ENCODE assay signal across 20 cellular contexts in the genomic region with DNA sequence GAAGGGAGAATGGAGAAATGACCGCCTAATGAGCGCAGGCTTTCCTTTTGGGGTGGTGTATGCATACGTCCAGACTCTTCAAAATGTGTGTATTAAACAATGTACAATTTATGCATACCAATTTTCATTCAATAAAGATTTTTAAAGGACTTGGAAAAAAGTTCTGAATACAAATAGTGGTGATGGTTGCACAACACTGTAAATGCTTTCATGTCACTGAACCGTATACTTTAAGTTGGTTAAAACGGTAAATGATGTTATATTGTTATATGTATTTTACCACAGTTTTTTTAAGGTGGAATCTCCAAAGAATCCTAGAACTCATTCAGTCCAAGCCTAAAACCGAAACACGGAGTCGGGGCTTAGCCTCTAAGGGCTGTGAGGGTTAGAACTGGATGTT.
DNase-seq lines count a peak whose midpoint lies in the region; ATAC-seq, FAIRE-seq and TF ChIP-seq lines count a peak whose summit lies in the region.
"Had no signal": no experiment of that assay in that cellular context is flagged by ENCODE, and none has a peak within 500 bp of the region (broad histone marks: within the 10 kb centered on the region; RNA-seq: fewer than 3 reads in every experiment).

No MANE protein-coding gene starts in this region.

- TF ChIP-seq CTCF in Caco-2 (IDR thresholded peaks at IDR 0.05; ENCODE audit: insufficient read depth in 1 of 2, low read depth in 1 of 2, low read length in 1 of 2, severe bottlenecking in 1 of 2, unreplicated experiment in 1 of 2) = no peak
- TF ChIP-seq CTCF in astrocyte (IDR thresholded peaks at IDR 0.05; ENCODE audit: insufficient read depth, low read depth, low read length) = no peak

- H3K9me3 Mint-ChIP-seq in Caco-2 (ENCODE audit: unreplicated experiment) (no peaks in the 10 kb centered on the region), astrocyte (ENCODE audit: unreplicated experiment) (no peaks in the 10 kb centered on the region)
- H3K9me3 Mint-ChIP-seq: CD4-positive, alpha-beta T cell; T-helper 2 cell treated with Interferon-gamma antibody and Interleukin-4, amounts not matched to agents 5 μg/mL and 100 μg/mL, for 36 hours had no signal

- H3K4me3 Mint-ChIP-seq in Caco-2 (ENCODE audit: unreplicated experiment) = peak overlapping the region; percentile 61
- no peak overlapping the region for H3K4me3 Mint-ChIP-seq in astrocyte (ENCODE audit: unreplicated experiment)
- H3K4me3 Mint-ChIP-seq: CD4-positive, alpha-beta T cell; T-helper 2 cell treated with Interferon-gamma antibody and Interleukin-4, amounts not matched to agents 5 μg/mL and 100 μg/mL, for 36 hours had no signal

- peaks cover 59% of the 10 kb centered on the region for H4K20me1 ChIP-seq in astrocyte (ENCODE audit: insufficient read depth, low read length)

- no peak overlapping the region for H3K4me3 ChIP-seq in Caco-2 (ENCODE audit: low read depth, low read length)
- no peak overlapping the region for H3K4me3 ChIP-seq in astrocyte (ENCODE audit: insufficient read depth, low read depth, low read length)
- no peak overlapping the region for H3K4me3 ChIP-seq in mesodermal cell (ENCODE audit: extremely low read depth, insufficient read depth, low read length, poor library complexity, severe bottlenecking)
- H3K4me3 ChIP-seq: adrenal gland, SK-N-MC had no signal

- H3K36me3 Mint-ChIP-seq in Caco-2 (ENCODE audit: insufficient read depth, unreplicated experiment) = no peaks in the 10 kb centered on the region
- no peaks in the 10 kb centered on the region for H3K36me3 Mint-ChIP-seq in astrocyte (ENCODE audit: low read depth, unreplicated experiment)

- H3K9me3 ChIP-seq in Caco-2 (no peaks in the 10 kb centered on the region), astrocyte (ENCODE audit: insufficient read depth, low read depth, low read length) (no peaks in the 10 kb centered on the region), mesodermal cell (ENCODE audit: control insufficient read depth, low read length) (no peaks in the 10 kb centered on the region)
- H3K9me3 ChIP-seq: adrenal gland had no signal

- no peak overlapping the region for H3K27ac Mint-ChIP-seq in Caco-2 (ENCODE audit: unreplicated experiment)
- H3K27ac Mint-ChIP-seq in astrocyte (ENCODE audit: unreplicated experiment) = no peak overlapping the region
- H3K27ac Mint-ChIP-seq: CD4-positive, alpha-beta T cell; T-helper 2 cell treated with Interferon-gamma antibody and Interleukin-4, amounts not matched to agents 5 μg/mL and 100 μg/mL, for 36 hours had no signal

- H3K27me3 Mint-ChIP-seq in Caco-2 (ENCODE audit: insufficient read depth, unreplicated experiment) (no peaks in the 10 kb centered on the region), astrocyte (ENCODE audit: low read depth, unreplicated experiment) (no peaks in the 10 kb centered on the region)

- POLR2A ChIA-PET in Caco-2 (lab: Charles Lee) = interaction anchor here (1.2 kb wide), 1 partner anchor 398 kb away, joined by 9 read pairs; a partner anchor contains a TSS

- peak overlapping the region; percentile 93 for H3K27ac ChIP-seq in astrocyte (ENCODE audit: low read depth, low read length)
- peak overlapping the region; percentile 6 for H3K27ac ChIP-seq in mesodermal cell (ENCODE audit: low read depth, low read length, severe bottlenecking)
- H3K27ac ChIP-seq: adrenal gland, KMS-11, SK-N-MC had no signal

- H3K9ac ChIP-seq in astrocyte (ENCODE audit: low read length) = peak overlapping the region; percentile 78
- H3K9ac ChIP-seq: KMS-11 had no signal

- ATAC-seq in GM18511 (IDR thresholded peaks at IDR 0.05; ENCODE audit: unreplicated experiment) (no peak), GM19351 (IDR thresholded peaks at IDR 0.05; ENCODE audit: unreplicated experiment) (no peak)

- intact Hi-C loops in Caco-2 (cut with micrococcal nuclease; ENCODE audit: unreplicated experiment) = loop anchor here (5.0 kb wide), 1 partner anchor 396 kb away; a partner anchor contains a TSS

- peak overlapping the region; percentile 81 for H3K4me2 ChIP-seq in astrocyte (ENCODE audit: low read length)
- H3K4me2 ChIP-seq: KMS-11 had no signal

- peak overlapping the region; percentile 48 for H2AFZ ChIP-seq in astrocyte (ENCODE audit: low read depth, low read length)

- peaks cover 89% of the 10 kb centered on the region for H3K79me2 ChIP-seq in astrocyte (ENCODE audit: insufficient read depth, low read length)

- whole genome bisulfite sequencing in mesodermal cell (ENCODE audit: insufficient coverage in 2 of 2), 2 experiments = 80% methylated on average over 1 of the region's 8 CpGs; no CpG with 5 or more reads in 1 of the 2 experiments

- no peaks in the 10 kb centered on the region for H3K36me3 ChIP-seq in Caco-2 (ENCODE audit: control insufficient read depth, insufficient read depth, low read length)
- H3K36me3 ChIP-seq in astrocyte (ENCODE audit: insufficient read depth, low read length) = no peaks in the 10 kb centered on the region
- H3K36me3 ChIP-seq in mesodermal cell (ENCODE audit: control insufficient read depth, insufficient read depth, low read length) = no peaks in the 10 kb centered on the region
- H3K36me3 ChIP-seq: adrenal gland had no signal

- TSS peak; percentile 79 for BruUV-seq in Caco-2 (replicated peaks; lab: Mats Ljungman, UMichigan)

- no peak for FAIRE-seq in astrocyte (lab: Jason Lieb, UNC)
- FAIRE-seq: RCC 7860 had no signal

- H3K4me1 Mint-ChIP-seq in Caco-2 (ENCODE audit: low read depth, unreplicated experiment) (peaks cover 16% of the 10 kb centered on the region), astrocyte (ENCODE audit: low read depth, unreplicated experiment) (peaks cover 45% of the 10 kb centered on the region)

- H3K27me3 ChIP-seq in Caco-2 (replicated peaks; ENCODE audit: control insufficient read depth, insufficient read depth, low read length) (no peaks in the 10 kb centered on the region), astrocyte (ENCODE audit: insufficient read depth, low read length) (no peaks in the 10 kb centered on the region)
- H3K27me3 ChIP-seq: adrenal gland had no signal

- peaks cover 39% of the 10 kb centered on the region for H3K4me1 ChIP-seq in Caco-2
- H3K4me1 ChIP-seq in astrocyte (ENCODE audit: insufficient read depth, low read length) = peaks cover 54% of the 10 kb centered on the region
- peaks cover 17% of the 10 kb centered on the region for H3K4me1 ChIP-seq in mesodermal cell (ENCODE audit: control insufficient read depth, insufficient read depth, low read length, poor library complexity, severe bottlenecking)
- H3K4me1 ChIP-seq: adrenal gland had no signal

- CTCF ChIA-PET in Caco-2 (lab: Charles Lee) = interaction anchor here (0.5 to 1.2 kb wide), 4 partner anchors 20 to 146 kb away, joined by 3 to 4 read pairs (median 3); no protein-coding TSS in a partner anchor

- DNase-seq in Caco-2 (no peak), astrocyte (ENCODE audit: low read depth) (no peak), superior temporal gyrus (ENCODE audit: extremely low spot score) (peak; percentile 18), D341Med (ENCODE audit: low spot score) (no peak), mucosa of gallbladder (ENCODE audit: low spot score) (no peak)
- DNase-seq: activated CD4-positive, alpha-beta T cell treated with anti-CD3 and anti-CD28 coated beads, Interleukin-2, amount 50 U/mL, for 48 hours; activated effector memory CD4-positive, alpha-beta T cell treated with anti-CD3 and anti-CD28 coated beads, Interleukin-2, amount 50 U/mL, for 16 hours; adrenal gland; CD4-positive, alpha-beta T cell; effector CD8-positive, alpha-beta T cell; GF-D8; mesendoderm; stimulated activated CD4-positive, alpha-beta T cell treated with anti-CD3 and anti-CD28 coated beads, Interleukin-4, amount 100 ng/mL, for 4 hours had no signal
